ENCODE assay signal across 1 cellular context in genomic region chr16:88882358-88883030, GRCh38.
TF ChIP-seq lines count a peak whose summit lies in the region.

No MANE protein-coding gene starts in this region.

TF ChIP-seq in GM12878, 131 proteins besides CTCF, POLR2A, EP300 and RAD21:
- TF ChIP-seq MYB (IDR thresholded peaks at IDR 0.05; ENCODE audit: borderline replicate concordance, low read depth, low read length) = no peak
- TF ChIP-seq ATF7 (IDR thresholded peaks at IDR 0.05; ENCODE audit: low read depth) = peak; percentile 30; the same call in 1 of the 2 replicates
- no peak for TF ChIP-seq CEBPZ (IDR thresholded peaks at IDR 0.05; ENCODE audit: low read depth, low read length)
- no peak for TF ChIP-seq ZBTB33 (IDR thresholded peaks at IDR 0.05)
- no peak for TF ChIP-seq PRDM15 (CRISPR knock-in tag; IDR thresholded peaks at IDR 0.05)
- no peak for TF ChIP-seq KDM1A (IDR thresholded peaks at IDR 0.05; ENCODE audit: borderline replicate concordance)
- TF ChIP-seq ZNF592 (IDR thresholded peaks at IDR 0.05) = no peak
- peak; percentile 34 to 74; a peak in 2 of 3 replicates for TF ChIP-seq EGR1 (IDR thresholded peaks at IDR 0.05; ENCODE audit: borderline replicate concordance in 1 of 2, low read depth in 2 of 2, low read length in 2 of 2)
- peak; percentile 78 for TF ChIP-seq BCL3 (IDR thresholded peaks at IDR 0.05; ENCODE audit: borderline replicate concordance, insufficient read depth, low read depth, low read length, poor library complexity, severe bottlenecking)
- TF ChIP-seq TAF1 (IDR thresholded peaks at IDR 0.05; ENCODE audit: borderline replicate concordance, low read depth, low read length) = no peak
- TF ChIP-seq RAD51 (IDR thresholded peaks at IDR 0.05) = no peak
- TF ChIP-seq SUPT20H (IDR thresholded peaks at IDR 0.05; ENCODE audit: borderline replicate concordance, control insufficient read depth, low read depth, low read length) = no peak
- peak; percentile 80 for TF ChIP-seq HDGF (IDR thresholded peaks at IDR 0.05)
- no peak for TF ChIP-seq FOS (IDR thresholded peaks at IDR 0.05; ENCODE audit: borderline replicate concordance, extremely low read depth, insufficient read length)
